Comparison of ENCODE assay signal across 11 cellular contexts in the genomic region with DNA sequence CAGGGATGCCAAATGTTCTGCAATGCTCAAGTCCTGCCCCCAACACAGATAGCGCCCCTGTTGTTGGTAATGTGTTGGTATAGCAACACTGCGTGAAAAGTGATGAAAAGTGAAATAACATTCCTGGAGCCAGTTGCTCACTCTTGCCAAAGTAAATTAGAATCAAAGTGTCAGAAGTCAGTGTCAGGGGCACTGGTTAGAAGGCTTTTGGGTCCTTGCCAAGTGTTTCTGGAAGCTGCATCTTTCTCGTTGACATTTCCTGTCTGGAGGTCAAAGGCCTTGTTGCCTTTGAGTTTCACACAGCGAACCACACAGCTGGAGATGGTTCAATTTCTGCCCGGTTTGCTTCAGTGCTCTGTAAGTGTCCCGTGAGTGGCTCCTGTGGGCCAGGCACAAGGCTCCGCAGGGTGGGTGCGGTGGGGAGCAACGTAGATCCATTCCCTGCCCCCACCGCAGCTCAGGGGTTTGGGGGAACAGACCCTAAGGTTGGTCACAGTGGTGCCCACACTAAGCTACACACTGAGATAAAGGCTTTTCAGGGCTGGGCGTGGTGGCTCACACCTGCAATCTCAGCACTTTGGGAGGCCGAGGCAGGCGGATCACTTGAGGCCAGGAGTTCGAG. TPM values are rescaled to one million over a fixed set of nuclear protein-coding genes. Genes with fewer than 3 reads are reported as not detected.
A peak's percentile ranks its signal among the peaks of the same experiment; 100 is the strongest.
DNase-seq lines count a peak whose midpoint lies in the region; ATAC-seq, FAIRE-seq and TF ChIP-seq lines count a peak whose summit lies in the region.
"Had no signal": no experiment of that assay in that cellular context is flagged by ENCODE, and none has a peak within 500 bp of the region (broad histone marks: within the 10 kb centered on the region; RNA-seq: fewer than 3 reads in every experiment).

No MANE protein-coding gene starts in this region.

- TF ChIP-seq RAD21 in A549 (conservative IDR thresholded peaks at IDR 0.05 in 1 of 2, IDR thresholded peaks at IDR 0.05 in 1 of 2): no peak

- dilution Hi-C loops in endothelial cell of umbilical vein (cut with MboI; ENCODE audit: extremely low pct_ligation_motif_present, low sequenced_read_pairs): no loop called here

- no peak overlapping the region for H2AFZ ChIP-seq in endothelial cell of umbilical vein (ENCODE audit: low read depth, low read length)

- BruUV-seq in endothelial cell of umbilical vein (replicated peaks; lab: Mats Ljungman, UMichigan) (no TSS peak), A673 (replicated peaks; lab: Mats Ljungman, UMichigan) (no TSS peak)

- CTCF ChIA-PET in A549 (lab: Yijun Ruan, JAX) (interaction anchor here (0.8 to 81.8 kb wide), 6 partner anchors 8 to 91 kb away, joined by 3 to 3429 read pairs (median 50); partner anchors contain the start of genes ARMC7 and NT5C), endothelial cell of umbilical vein (lab: Charles Lee) (interaction anchor here (1.0 to 4.4 kb wide), 7 partner anchors 11 to 29 kb away, joined by 3 to 19 read pairs (median 5); partner anchors contain the start of gene ARMC7), A673 (lab: Charles Lee) (no interaction called here)

- peak overlapping the region; percentile 45 to 83; a peak in 5 of 6 replicates for H3K27ac ChIP-seq in A549
- H3K27ac ChIP-seq in endothelial cell of umbilical vein (ENCODE audit: insufficient read depth, low read depth, low read length): no peak overlapping the region
- no peak overlapping the region for H3K27ac ChIP-seq in A673 (ENCODE audit: low read depth, low read length, poor library complexity, severe bottlenecking)
- H3K27ac ChIP-seq: epithelial cell of prostate had no signal

- no peaks in the 10 kb centered on the region for H4K20me1 ChIP-seq in endothelial cell of umbilical vein (replicated peaks; ENCODE audit: control insufficient read depth, extremely low read depth, insufficient read depth, low read length)

- in situ Hi-C loops in GM13976 (cut with MboI; ENCODE audit: low sequenced_read_pairs, unreplicated experiment): no loop called here

- intact Hi-C loops in endothelial cell of umbilical vein (cut with micrococcal nuclease) (no loop called here), A673 (cut with micrococcal nuclease; ENCODE audit: unreplicated experiment) (no loop called here)

- H3K4me3 ChIP-seq in A549 (no peak overlapping the region), endothelial cell of umbilical vein (replicated peaks in 1 of 3; ENCODE audit: insufficient read depth in 1 of 3, low read depth in 1 of 3, low read length in 3 of 3) (no peak overlapping the region), A673 (ENCODE audit: low read depth, low read length, poor library complexity, severe bottlenecking) (no peak overlapping the region)
- H3K4me3 ChIP-seq in Jurkat, Clone E6-1 (ENCODE audit: low read length): no peak overlapping the region

- POLR2A ChIA-PET in A549 (lab: Yijun Ruan, JAX): interaction anchor here (1.1 kb wide), 1 partner anchor 11 kb away, joined by 3 read pairs; no protein-coding TSS in a partner anchor
- POLR2A ChIA-PET in endothelial cell of umbilical vein (lab: Charles Lee): no interaction called here
- POLR2A ChIA-PET in A673 (lab: Charles Lee; ENCODE audit: low non-redundant PET): no interaction called here

- H3K36me3 ChIP-seq in endothelial cell of umbilical vein (ENCODE audit: control insufficient read depth in 2 of 2, extremely low read depth in 1 of 2, insufficient read depth in 2 of 2, low read length in 2 of 2) (no peaks in the 10 kb centered on the region), A673 (ENCODE audit: insufficient read depth, low read length, poor library complexity, severe bottlenecking) (no peaks in the 10 kb centered on the region)

- H3K79me2 ChIP-seq in endothelial cell of umbilical vein (ENCODE audit: control insufficient read depth, insufficient read depth, low read length): no peaks in the 10 kb centered on the region

- peak in 1 of 2 experiments; percentile 78 for DNase-seq in A549 (ENCODE audit: low read depth in 1 of 2, low spot score in 1 of 2)
- DNase-seq in Jurkat, Clone E6-1 (ENCODE audit: low read depth, low spot score): peak; percentile 80
- peak; percentile 60 for DNase-seq in endothelial cell of umbilical vein (ENCODE audit: low read depth, low spot score)
- no peak for DNase-seq in A673 (ENCODE audit: low spot score)
- DNase-seq in GM13976 (ENCODE audit: low spot score): no peak
- DNase-seq: GOT3, T-helper 1 cell had no signal

- H3K4me1 ChIP-seq in A549 (peaks cover 56% of the 10 kb centered on the region), endothelial cell of umbilical vein (ENCODE audit: control insufficient read depth, extremely low read depth, insufficient read depth, low read length) (peaks cover 29% of the 10 kb centered on the region), A673 (ENCODE audit: insufficient read depth, low read length, poor library complexity, severe bottlenecking) (peaks cover 8% of the 10 kb centered on the region)

- TF ChIP-seq POLR2A in A549 (IDR thresholded peaks at IDR 0.05; ENCODE audit: low read length) (no peak), endothelial cell of umbilical vein (IDR thresholded peaks at IDR 0.05; ENCODE audit: low read depth, low read length) (peak; percentile 29)

- no peak overlapping the region for H3K9ac ChIP-seq in endothelial cell of umbilical vein (replicated peaks; ENCODE audit: extremely low read depth, insufficient read depth, low read length)

- H3K27me3 ChIP-seq in endothelial cell of umbilical vein (ENCODE audit: control insufficient read depth in 2 of 2, insufficient read depth in 2 of 2, low read length in 2 of 2) (no peaks in the 10 kb centered on the region), A673 (replicated peaks; ENCODE audit: insufficient read depth, low read depth, low read length, poor library complexity) (no peaks in the 10 kb centered on the region)

- TF ChIP-seq EP300 in A549 (IDR thresholded peaks at IDR 0.05): no peak

- FAIRE-seq in A549 (lab: Jason Lieb, UNC) (no peak), endothelial cell of umbilical vein (lab: Jason Lieb, UNC) (peak; percentile 87)
- FAIRE-seq: keratinocyte had no signal

- no peak for TF ChIP-seq CTCF in A549 (IDR thresholded peaks at IDR 0.05)
- peak in 1 of 2 donors; percentile 5 for TF ChIP-seq CTCF in endothelial cell of umbilical vein (IDR thresholded peaks at IDR 0.05; ENCODE audit: extremely low read depth in 1 of 2, insufficient read depth in 1 of 2, low read depth in 1 of 2, low read length in 2 of 2)
- TF ChIP-seq CTCF in A673 (conservative IDR thresholded peaks at IDR 0.05; ENCODE audit: low read depth, low read length): no peak
- no peak for TF ChIP-seq CTCF in GM13976 (IDR thresholded peaks at IDR 0.05; ENCODE audit: borderline replicate concordance, control extremely low read depth, extremely low read depth, insufficient read depth, missing control alignments)

- ATAC-seq in A549 (no peak), HG03469 (IDR thresholded peaks at IDR 0.05; ENCODE audit: unreplicated experiment) (no peak)
- ATAC-seq: activated T-cell treated with anti-CD3 and anti-CD28 coated beads, Interleukin-2, amount 50 U/mL, for 72 hours had no signal

- peak overlapping the region; percentile 53 for H3K4me2 ChIP-seq in A549
- H3K4me2 ChIP-seq in endothelial cell of umbilical vein (ENCODE audit: insufficient read depth, low read length): no peak overlapping the region

- H3K9me3 ChIP-seq in A549: no peaks in the 10 kb centered on the region
- no peaks in the 10 kb centered on the region for H3K9me3 ChIP-seq in endothelial cell of umbilical vein (replicated peaks; ENCODE audit: control insufficient read depth, insufficient read depth, low read length)
- no peaks in the 10 kb centered on the region for H3K9me3 ChIP-seq in A673 (ENCODE audit: low read depth, low read length, poor library complexity, severe bottlenecking)

- WGBS in A549 (ENCODE audit: missing lambda C conversion rate): 51% methylated on average over 14 of the region's 14 CpGs

- no peaks in the 10 kb centered on the region for H3K9me1 ChIP-seq in endothelial cell of umbilical vein (replicated peaks; ENCODE audit: control insufficient read depth, extremely low read depth, insufficient read depth, low read length)

RNA-seq across cellular contexts. Expression of gene SLC16A5, which starts 3.6 kb away (rescaled TPM):
- polyA plus RNA-seq in A549 (2011; rRNA removed) (19.0 and 20.1 TPM in 2 replicates), A549 (2017; fragmentation: RNase III; extraction: RNeasy Plus Mini Kit Qiagen cat#74134 plus additional on column Dnase treatment) (19.5 to 27.6 TPM (median 27.2 TPM) in 3 replicates), endothelial cell of umbilical vein (23.3 and 31.9 TPM in 2 replicates)
- polyA plus RNA-seq in A549 (2012; cell fraction: cytosol; rRNA removed): 33.8 and 57.1 TPM in 2 replicates
- 110 and 141 TPM in 2 replicates for polyA plus RNA-seq in A549 (2012; cell fraction: nucleus; rRNA removed)
- 22.9 and 29.3 TPM in 2 replicates for polyA minus RNA-seq in A549 (2011; rRNA and poly(A)+ RNA removed)
- polyA plus RNA-seq in Jurkat, Clone E6-1 (2012; ENCODE audit: insufficient read depth, insufficient read length): not detected
- total RNA-seq in endothelial cell of umbilical vein (16.4 and 17.4 TPM in 2 replicates), A673 (2021) (0.80 and 3.1 TPM in 2 replicates)
- 12.6 and 16.4 TPM in 2 replicates for polyA plus RNA-seq in endothelial cell of umbilical vein (2011; cell fraction: cytosol; rRNA removed)
- 32.6 and 39.1 TPM in 2 replicates for polyA plus RNA-seq in endothelial cell of umbilical vein (2011; cell fraction: nucleus; rRNA removed)
- polyA plus RNA-seq in endothelial cell of umbilical vein (2012): 8.7 and 13.9 TPM in 2 replicates
- 19.2 and 22.6 TPM in 2 replicates for polyA minus RNA-seq in endothelial cell of umbilical vein
- 22.5 TPM for polyA minus RNA-seq in endothelial cell of umbilical vein (2011; cell fraction: cytosol; rRNA and poly(A)+ RNA removed)
- 10.1 and 15.0 TPM in 2 replicates for polyA minus RNA-seq in endothelial cell of umbilical vein (2011; cell fraction: nucleus; rRNA and poly(A)+ RNA removed)

RNA-seq across cellular contexts. Expression of gene ARMC7, which starts 25.6 kb away (rescaled TPM):
- polyA plus RNA-seq in A549 (2011; rRNA removed) (8.5 and 9.5 TPM in 2 replicates), A549 (2017; fragmentation: RNase III; extraction: RNeasy Plus Mini Kit Qiagen cat#74134 plus additional on column Dnase treatment) (11.3 to 13.1 TPM (median 12.6 TPM) in 3 replicates), endothelial cell of umbilical vein (11.8 and 13.1 TPM in 2 replicates)
- polyA plus RNA-seq in A549 (2012; cell fraction: cytosol; rRNA removed): 11.0 and 13.2 TPM in 2 replicates
- polyA plus RNA-seq in A549 (2012; cell fraction: nucleus; rRNA removed): 16.6 and 18.3 TPM in 2 replicates
- 14.3 and 15.2 TPM in 2 replicates for polyA minus RNA-seq in A549 (2011; rRNA and poly(A)+ RNA removed)
- polyA plus RNA-seq in Jurkat, Clone E6-1 (2012; ENCODE audit: insufficient read depth, insufficient read length): 18.9 TPM
- total RNA-seq in endothelial cell of umbilical vein (14.5 and 15.7 TPM in 2 replicates), A673 (2021) (11.8 and 12.3 TPM in 2 replicates)
- polyA plus RNA-seq in endothelial cell of umbilical vein (2011; cell fraction: cytosol; rRNA removed): 10.5 and 11.1 TPM in 2 replicates
- 9.3 and 10.0 TPM in 2 replicates for polyA plus RNA-seq in endothelial cell of umbilical vein (2011; cell fraction: nucleus; rRNA removed)
- polyA plus RNA-seq in endothelial cell of umbilical vein (2012): 9.0 and 9.4 TPM in 2 replicates
- polyA minus RNA-seq in endothelial cell of umbilical vein: 12.7 and 14.1 TPM in 2 replicates
- 9.3 TPM for polyA minus RNA-seq in endothelial cell of umbilical vein (2011; cell fraction: cytosol; rRNA and poly(A)+ RNA removed)
- 3.9 and 7.6 TPM in 2 replicates for polyA minus RNA-seq in endothelial cell of umbilical vein (2011; cell fraction: nucleus; rRNA and poly(A)+ RNA removed)

RNA-seq across cellular contexts. Expression of gene KCTD2, which starts 37.1 kb away (rescaled TPM):
- polyA plus RNA-seq in A549 (2011; rRNA removed) (31.3 and 34.1 TPM in 2 replicates), A549 (2017; fragmentation: RNase III; extraction: RNeasy Plus Mini Kit Qiagen cat#74134 plus additional on column Dnase treatment) (16.3 to 18.8 TPM (median 18.6 TPM) in 3 replicates), endothelial cell of umbilical vein (24.3 and 24.8 TPM in 2 replicates)
- polyA plus RNA-seq in A549 (2012; cell fraction: cytosol; rRNA removed): 19.5 and 22.6 TPM in 2 replicates
- 17.5 and 23.1 TPM in 2 replicates for polyA plus RNA-seq in A549 (2012; cell fraction: nucleus; rRNA removed)
- 22.1 and 25.9 TPM in 2 replicates for polyA minus RNA-seq in A549 (2011; rRNA and poly(A)+ RNA removed)
- 17.6 TPM for polyA plus RNA-seq in Jurkat, Clone E6-1 (2012; ENCODE audit: insufficient read depth, insufficient read length)
- total RNA-seq in endothelial cell of umbilical vein (20.6 and 23.2 TPM in 2 replicates), A673 (2021) (25.6 and 25.7 TPM in 2 replicates)
- 27.6 and 29.2 TPM in 2 replicates for polyA plus RNA-seq in endothelial cell of umbilical vein (2011; cell fraction: cytosol; rRNA removed)
- 19.9 and 20.6 TPM in 2 replicates for polyA plus RNA-seq in endothelial cell of umbilical vein (2011; cell fraction: nucleus; rRNA removed)
- 16.8 and 18.1 TPM in 2 replicates for polyA plus RNA-seq in endothelial cell of umbilical vein (2012)
- 21.9 and 24.0 TPM in 2 replicates for polyA minus RNA-seq in endothelial cell of umbilical vein
- polyA minus RNA-seq in endothelial cell of umbilical vein (2011; cell fraction: cytosol; rRNA and poly(A)+ RNA removed): 10.5 TPM
- polyA minus RNA-seq in endothelial cell of umbilical vein (2011; cell fraction: nucleus; rRNA and poly(A)+ RNA removed): 6.7 and 7.8 TPM in 2 replicates

RNA-seq across cellular contexts. Expression of gene ATP5PD, which starts 37.4 kb away (rescaled TPM):
- 314 and 333 TPM in 2 replicates for polyA plus RNA-seq in A549 (2011; rRNA removed)
- polyA plus RNA-seq in A549 (2012; cell fraction: cytosol; rRNA removed): 255 and 282 TPM in 2 replicates
- 105 and 172 TPM in 2 replicates for polyA plus RNA-seq in A549 (2012; cell fraction: nucleus; rRNA removed)
- 429 to 463 TPM (median 440 TPM) in 3 replicates for polyA plus RNA-seq in A549 (2017; fragmentation: RNase III; extraction: RNeasy Plus Mini Kit Qiagen cat#74134 plus additional on column Dnase treatment)
- 103 and 169 TPM in 2 replicates for polyA minus RNA-seq in A549 (2011; rRNA and poly(A)+ RNA removed)
- polyA plus RNA-seq in Jurkat, Clone E6-1 (2012; ENCODE audit: insufficient read depth, insufficient read length): 332 TPM
- 200 and 202 TPM in 2 replicates for total RNA-seq in endothelial cell of umbilical vein
- 176 and 182 TPM in 2 replicates for polyA plus RNA-seq in endothelial cell of umbilical vein
- polyA plus RNA-seq in endothelial cell of umbilical vein (2011; cell fraction: cytosol; rRNA removed): 231 and 268 TPM in 2 replicates
- polyA plus RNA-seq in endothelial cell of umbilical vein (2011; cell fraction: nucleus; rRNA removed): 76.5 and 82.1 TPM in 2 replicates
- polyA plus RNA-seq in endothelial cell of umbilical vein (2012): 350 and 390 TPM in 2 replicates
- 112 and 155 TPM in 2 replicates for polyA minus RNA-seq in endothelial cell of umbilical vein
- 118 TPM for polyA minus RNA-seq in endothelial cell of umbilical vein (2011; cell fraction: cytosol; rRNA and poly(A)+ RNA removed)
- polyA minus RNA-seq in endothelial cell of umbilical vein (2011; cell fraction: nucleus; rRNA and poly(A)+ RNA removed): 17.8 and 22.8 TPM in 2 replicates
- total RNA-seq in A673 (2021): 291 and 311 TPM in 2 replicates

RNA-seq across cellular contexts. Expression of gene NT5C, which starts 47.4 kb away (rescaled TPM):
- polyA plus RNA-seq in A549 (2011; rRNA removed) (54.5 and 73.7 TPM in 2 replicates), A549 (2017; fragmentation: RNase III; extraction: RNeasy Plus Mini Kit Qiagen cat#74134 plus additional on column Dnase treatment) (83.8 to 92.2 TPM (median 91.4 TPM) in 3 replicates), endothelial cell of umbilical vein (29.1 and 38.0 TPM in 2 replicates)
- polyA plus RNA-seq in A549 (2012; cell fraction: cytosol; rRNA removed): 174 and 199 TPM in 2 replicates
- polyA plus RNA-seq in A549 (2012; cell fraction: nucleus; rRNA removed): 280 and 344 TPM in 2 replicates
- 31.1 and 36.1 TPM in 2 replicates for polyA minus RNA-seq in A549 (2011; rRNA and poly(A)+ RNA removed)
- 65.0 TPM for polyA plus RNA-seq in Jurkat, Clone E6-1 (2012; ENCODE audit: insufficient read depth, insufficient read length)
- total RNA-seq in endothelial cell of umbilical vein (32.6 and 39.2 TPM in 2 replicates), A673 (2021) (43.3 and 50.0 TPM in 2 replicates)
- polyA plus RNA-seq in endothelial cell of umbilical vein (2011; cell fraction: cytosol; rRNA removed): 19.9 and 31.5 TPM in 2 replicates
- polyA plus RNA-seq in endothelial cell of umbilical vein (2011; cell fraction: nucleus; rRNA removed): 32.4 and 37.5 TPM in 2 replicates
- 22.4 and 23.6 TPM in 2 replicates for polyA plus RNA-seq in endothelial cell of umbilical vein (2012)
- 7.8 and 8.9 TPM in 2 replicates for polyA minus RNA-seq in endothelial cell of umbilical vein
- polyA minus RNA-seq in endothelial cell of umbilical vein (2011; cell fraction: cytosol; rRNA and poly(A)+ RNA removed): 16.2 TPM
- 5.0 and 6.6 TPM in 2 replicates for polyA minus RNA-seq in endothelial cell of umbilical vein (2011; cell fraction: nucleus; rRNA and poly(A)+ RNA removed)

Comparison
In these comparisons a context has a peak if more than half of its experiments do, and no peak if none do; other contexts are left out.
1. DNase-seq: peak in Jurkat, Clone E6-1 (single experiment) and endothelial cell of umbilical vein (single experiment); none in A673 (single experiment) and GM13976 (single experiment).
2. H3K27ac ChIP-seq: peak in A549 (2 of 2); none in endothelial cell of umbilical vein (single experiment) and A673 (single experiment).